18 cellular contexts compared by ENCODE assay signal in genomic region chr2:132627542-132627941, GRCh38. TPM values are rescaled to one million over a fixed set of nuclear protein-coding genes. Genes with fewer than 3 reads are reported as not detected.
"Had no signal": no experiment of that assay in that cellular context is flagged by ENCODE, and none has a peak within 500 bp of the region (broad histone marks: within the 10 kb centered on the region; RNA-seq: fewer than 3 reads in every experiment).

No MANE protein-coding gene starts in this region.

- H3K4me3 ChIP-seq: colonic mucosa, sigmoid colon, thoracic aorta, upper lobe of left lung had no signal

- H3K27me3 ChIP-seq: brain microvascular endothelial cell, colonic mucosa, neutrophil, sigmoid colon, upper lobe of left lung had no signal

- FAIRE-seq: endometrium had no signal

- H3K4me1 ChIP-seq: upper lobe of left lung had no signal

- H3K27ac ChIP-seq: brain microvascular endothelial cell, colonic mucosa, neutrophil, sigmoid colon, thoracic aorta, upper lobe of left lung had no signal

- H3K36me3 ChIP-seq: brain microvascular endothelial cell, colonic mucosa, neutrophil, sigmoid colon, thoracic aorta, upper lobe of left lung had no signal

- DNase-seq: activated CD4-positive, alpha-beta memory T cell treated with anti-CD3 and anti-CD28 coated beads for 36 hours; activated CD4-positive, alpha-beta T cell treated with anti-CD3 and anti-CD28 coated beads for 36 hours; activated gamma-delta T cell treated with Interleukin-2 at 50 U/mL for 16 hours; activated T-cell treated with anti-CD3 and anti-CD28 coated beads for 4 hours; amygdala; brain microvascular endothelial cell; colonic mucosa; erythroblast; natural killer cell; sigmoid colon; stimulated activated CD4-positive, alpha-beta T cell treated with anti-CD3 and anti-CD28 coated beads, Interleukin-4, amount 100 ng/mL, for 4 hours; upper lobe of left lung had no signal

- ATAC-seq: activated CD4-positive, alpha-beta T cell treated with anti-CD3 and anti-CD28 coated beads for 36 hours; natural killer cell; stimulated activated memory B cell treated with anti-CD40 and anti-IgM and Interleukin-4, amounts not matched to agents 10 μg/mL and 1 μg/mL and 100 μg/mL, for 72 hours had no signal

- H3K9me3 ChIP-seq: colonic mucosa, neutrophil, sigmoid colon, thoracic aorta, upper lobe of left lung had no signal

RNA-seq across cellular contexts. Expression of gene LYPD1, which starts 42.5 kb away (rescaled TPM):
- total RNA-seq: activated CD4-positive, alpha-beta memory T cell treated with anti-CD3 and anti-CD28 coated beads for 36 hours; activated CD4-positive, alpha-beta T cell treated with anti-CD3 and anti-CD28 coated beads for 36 hours; activated T-helper 1 cell treated with anti-CD3 and anti-CD28 coated beads, Interleukin-12 subunit alpha, Interleukin-12 subunit beta, Interleukin-2, Interleukin-4 antibody, amounts not matched to agents 30 ng/mL and 10 ng/mL and 1 ng/mL, durations not matched to agents 14 hours and 24 hours and 36 hours; natural killer cell; T-helper 2 cell treated with Interferon-gamma antibody and Interleukin-4, amounts not matched to agents 100 ng/mL and 5 ng/mL, for 36 hours had no signal
